In the genomic region with DNA sequence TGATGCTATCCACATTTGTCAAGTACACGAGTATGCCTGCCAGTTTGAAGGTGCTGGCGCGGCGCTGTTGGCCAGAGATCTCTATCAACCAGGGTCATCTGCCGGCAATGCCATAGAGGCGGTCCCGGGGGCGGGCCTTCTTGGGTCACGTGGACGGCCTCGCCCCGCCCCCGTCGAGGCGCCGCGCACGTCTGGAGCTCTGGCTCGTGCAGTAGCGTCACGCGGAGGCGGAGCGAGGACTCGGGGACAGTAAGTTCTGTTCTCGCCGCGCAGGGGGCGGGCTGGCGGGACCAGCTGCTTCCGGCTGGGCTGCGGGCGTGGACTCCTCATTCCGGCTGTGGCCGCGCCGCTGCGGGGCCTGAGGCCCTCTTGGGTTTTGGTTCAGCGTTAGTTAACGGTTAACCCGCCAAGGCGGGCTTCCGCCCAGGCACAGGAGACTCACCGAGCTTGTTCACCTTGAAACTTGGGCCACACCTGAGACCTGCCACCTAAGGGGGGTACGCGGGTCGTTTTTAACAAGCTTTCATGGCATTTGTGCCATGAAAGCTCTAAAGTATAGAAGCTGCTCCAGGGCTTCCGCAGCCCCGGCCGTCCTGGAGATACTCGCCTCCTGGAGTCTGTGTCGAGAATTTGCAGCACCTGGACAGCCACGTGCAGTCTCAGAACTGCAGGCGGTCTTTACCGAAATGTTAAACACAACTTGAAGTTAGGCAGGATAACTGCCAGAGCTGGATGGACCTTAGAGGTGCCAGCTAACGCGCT, we compare ENCODE assay signal across 8 cellular contexts. TPM values are rescaled to one million over a fixed set of nuclear protein-coding genes. Genes with fewer than 3 reads are reported as not detected.
DNase-seq lines count a peak whose midpoint lies in the region; ATAC-seq and FAIRE-seq lines count a peak whose summit lies in the region.

A gene (plus strand): TSS at position 209 of the 762 bp plus-strand sequence. CDS start 5,495 bp downstream, outside the sequence.

- H3K4me3 ChIP-seq in BLaER1 = peak within 1 kb of the TSS; percentile 63

- H3K9me3 ChIP-seq in BLaER1 = no peaks in the 10 kb centered on the region

- peak within 1 kb of the TSS; percentile 90 for H3K27ac ChIP-seq in BLaER1

- peak; percentile 97 for ATAC-seq in HG03442 (IDR thresholded peaks at IDR 0.05; ENCODE audit: unreplicated experiment)
- peak; percentile 81 for ATAC-seq in left lobe of liver

- no peaks in the 10 kb centered on the region for H3K27me3 ChIP-seq in BLaER1

- peaks cover 33% of the 10 kb centered on the region for H3K4me1 ChIP-seq in BLaER1

- H3K4me2 ChIP-seq in BLaER1 = peak within 1 kb of the TSS; percentile 72

- H4K20me1 ChIP-seq in BLaER1 = no peaks in the 10 kb centered on the region

- no peaks in the 10 kb centered on the region for H3K36me3 ChIP-seq in BLaER1

- peak; percentile 89 for FAIRE-seq in GM19239 (lab: Jason Lieb, UNC)

- DNase-seq in GM19239 (ENCODE audit: insufficient read length, low spot score) (peak; percentile 69), NCI-H510A treated with DMSO at 0.1 percent for 48 hours (lab: John Stamatoyannopoulos, UW) (peak; percentile 82), dedifferentiated amniotic fluid mesenchymal stem cell (ENCODE audit: extremely low spot score) (peak; percentile 96), left lobe of liver (ENCODE audit: low spot score) (peak; percentile 100)
- DNase-seq in activated CD4-positive, alpha-beta T cell treated with anti-CD3 and anti-CD28 coated beads, Interleukin-2, amount 50 U/mL, for 1 hour = peak; percentile 91
- DNase-seq in stimulated activated CD4-positive, alpha-beta T cell treated with anti-CD3 and anti-CD28 coated beads, Interleukin-2, amount 100 ng/mL, for 24 hours = peak; percentile 95 to 98

- peak within 1 kb of the TSS; percentile 78 for H3K9ac ChIP-seq in BLaER1

RNA-seq across cellular contexts. Expression of the gene that starts here (rescaled TPM):
- 1.6 TPM for total RNA-seq in left lobe of liver

Comparison
In these comparisons a context has a peak if more than half of its experiments do, and no peak if none do; other contexts are left out.
1. Peak in every context shown above with its lines: DNase-seq, ATAC-seq, H3K4me3 ChIP-seq and H3K27ac ChIP-seq.